9 cellular contexts compared by ENCODE assay signal in the genomic region with DNA sequence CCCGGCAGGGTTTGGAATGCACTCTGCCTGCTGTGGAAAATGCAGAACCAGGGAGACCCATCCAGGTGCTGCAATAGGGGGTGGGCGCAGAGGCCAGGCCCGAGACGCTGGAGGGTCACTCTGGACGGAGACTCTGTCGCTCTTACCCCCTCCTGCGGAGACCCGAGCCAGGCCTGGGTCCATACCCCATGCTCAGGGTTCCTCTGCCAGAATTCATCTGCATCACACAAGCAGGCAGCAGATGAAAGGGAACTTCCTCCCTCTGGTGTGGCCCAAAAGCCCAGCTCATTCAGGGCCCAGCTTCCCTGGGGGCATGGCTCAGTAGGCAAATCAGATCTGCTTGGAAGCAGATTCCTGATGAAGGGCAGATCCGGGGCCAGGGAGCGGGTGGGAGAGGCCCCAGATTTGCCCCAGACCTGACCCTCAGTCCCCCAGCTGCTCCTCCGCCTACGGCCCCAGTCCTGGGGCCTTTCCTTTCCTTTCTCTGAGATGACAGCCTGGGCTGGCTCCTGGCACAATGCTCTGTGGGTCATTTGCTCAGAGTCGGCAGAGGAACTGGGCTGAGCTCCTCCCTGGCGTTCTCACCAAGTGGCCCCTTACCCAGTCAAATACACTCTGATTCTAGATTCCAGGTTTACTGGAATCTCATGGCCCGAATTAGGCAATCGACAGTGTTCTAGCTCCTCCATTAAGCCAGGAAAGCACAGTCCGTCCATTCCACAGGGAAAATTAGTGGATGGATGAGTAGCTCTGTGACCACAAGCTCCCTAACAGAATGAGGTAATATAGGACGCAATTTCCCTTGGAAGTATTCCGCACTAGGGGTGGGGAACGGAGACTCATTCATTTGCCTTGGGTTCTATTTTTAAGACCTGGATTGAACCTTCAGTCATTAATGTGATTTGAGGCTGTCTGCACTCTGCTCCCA. TPM values are rescaled to one million over a fixed set of nuclear protein-coding genes. Genes with fewer than 3 reads are reported as not detected.
DNase-seq lines count a peak whose midpoint lies in the region; ATAC-seq lines count a peak whose summit lies in the region.
"Had no signal": no experiment of that assay in that cellular context is flagged by ENCODE, and none has a peak within 500 bp of the region (broad histone marks: within the 10 kb centered on the region; RNA-seq: fewer than 3 reads in every experiment).

No MANE protein-coding gene starts in this region.

- no peak overlapping the region for H2BK120ac ChIP-seq in mesenchymal stem cell (ENCODE audit: low read depth, low read length)

- WGBS in mesenchymal stem cell, result 87% methylated on average over 20 of the region's 20 CpGs

- H3K79me1 ChIP-seq in mesenchymal stem cell (replicated peaks; ENCODE audit: low read length, poor library complexity, severe bottlenecking), result no peaks in the 10 kb centered on the region

- no peak overlapping the region for H2AK5ac ChIP-seq in mesenchymal stem cell (ENCODE audit: low read length, severe bottlenecking)

- ATAC-seq in Right ventricle myocardium inferior (no peak), GM21360 (IDR thresholded peaks at IDR 0.05; ENCODE audit: unreplicated experiment) (no peak)

- no peak overlapping the region for H2AFZ ChIP-seq in mesenchymal stem cell (ENCODE audit: low read depth, low read length)

- H3K9me3 ChIP-seq in mesenchymal stem cell (ENCODE audit: control insufficient read depth, low read length), result no peaks in the 10 kb centered on the region

- peaks cover 0 to 20% of the 10 kb centered on the region in 2 experiments for H3K36me3 ChIP-seq in mesenchymal stem cell (ENCODE audit: control insufficient read depth in 1 of 2, insufficient read depth in 2 of 2, low read depth in 1 of 2, low read length in 2 of 2)

- H3K27ac ChIP-seq in mesenchymal stem cell (ENCODE audit: low read length, poor library complexity, severe bottlenecking), result no peak overlapping the region
- H3K27ac ChIP-seq: RWPE1 had no signal

- peak overlapping the region; percentile 73 for H3K9ac ChIP-seq in mesenchymal stem cell (ENCODE audit: low read length)

- intact Hi-C loops in Right ventricle myocardium inferior (cut with DNase I) (no loop called here), cardiac septum (cut with DNase I) (no loop called here)

- H3K4me2 ChIP-seq in mesenchymal stem cell (ENCODE audit: low read length, poor library complexity, severe bottlenecking), result no peak overlapping the region

- H3K4me3 ChIP-seq in mesenchymal stem cell (ENCODE audit: insufficient read depth in 1 of 2, low read depth in 1 of 2, low read length in 2 of 2), result peak overlapping the region in 1 of 2 experiments; percentile 36

- no peak overlapping the region for H4K91ac ChIP-seq in mesenchymal stem cell (ENCODE audit: low read length)

- H2BK15ac ChIP-seq in mesenchymal stem cell (ENCODE audit: low read depth, poor library complexity, severe bottlenecking), result no peak overlapping the region

- H3K4me1 ChIP-seq in mesenchymal stem cell (ENCODE audit: control insufficient read depth, insufficient read depth, low read depth, low read length), result peaks cover 44% of the 10 kb centered on the region

- H3K14ac ChIP-seq in mesenchymal stem cell (ENCODE audit: low read length in 2 of 2), result no peak overlapping the region

- no peak overlapping the region for H4K8ac ChIP-seq in mesenchymal stem cell (ENCODE audit: low read length)

- H3K23ac ChIP-seq in mesenchymal stem cell (ENCODE audit: low read length in 2 of 2), result no peak overlapping the region

- H2BK5ac ChIP-seq in mesenchymal stem cell (ENCODE audit: low read depth, low read length, poor library complexity, severe bottlenecking), result no peak overlapping the region

- H3K27me3 ChIP-seq in mesenchymal stem cell (ENCODE audit: control insufficient read depth in 1 of 2, insufficient read depth in 1 of 2, low read length in 2 of 2), result peaks cover 4 to 15% of the 10 kb centered on the region in 2 experiments

- H3K18ac ChIP-seq in mesenchymal stem cell (ENCODE audit: low read depth in 1 of 2, low read length in 2 of 2), result no peak overlapping the region

- no peak overlapping the region for H2BK12ac ChIP-seq in mesenchymal stem cell (ENCODE audit: low read length in 2 of 2)

- no peak overlapping the region for H3K4ac ChIP-seq in mesenchymal stem cell (ENCODE audit: low read depth in 1 of 2, low read length in 2 of 2)

- DNase-seq in Right ventricle myocardium inferior (ENCODE audit: missing footprints) (peak; percentile 61), cardiac septum (ENCODE audit: low spot score) (no peak), astrocyte of the hippocampus (ENCODE audit: low read depth, low spot score) (peak; percentile 90), mesenchymal stem cell (peak; percentile 35), kidney glomerular epithelial cell (lab: John Stamatoyannopoulos, UW) (no peak), NCI-H1436 treated with DMSO at 0.1 percent for 48 hours (lab: John Stamatoyannopoulos, UW) (no peak), NCI-H748 treated with DMSO at 0.1 percent for 48 hours (lab: John Stamatoyannopoulos, UW) (no peak)

RNA-seq across cellular contexts. Expression of gene RASD1, which starts 19.1 kb away (rescaled TPM):
- total RNA-seq in Right ventricle myocardium inferior, result 45.3 TPM
- 4.4 TPM for total RNA-seq in cardiac septum
- polyA plus RNA-seq in mesenchymal stem cell (2013, experiment 1 of 2), result 0.21 TPM
- 0.15 TPM for polyA plus RNA-seq in mesenchymal stem cell (2013, experiment 2 of 2)

RNA-seq across cellular contexts. Expression of gene MED9, which starts 38.5 kb away (rescaled TPM):
- total RNA-seq in Right ventricle myocardium inferior (40.4 TPM), cardiac septum (30.5 TPM)
- polyA plus RNA-seq in mesenchymal stem cell (2013, experiment 1 of 2), result 6.1 TPM
- 6.3 TPM for polyA plus RNA-seq in mesenchymal stem cell (2013, experiment 2 of 2)

Comparison
In these comparisons a context has a peak if more than half of its experiments do, and no peak if none do; other contexts are left out.
1. DNase-seq: peak in Right ventricle myocardium inferior (single experiment), astrocyte of the hippocampus (single experiment) and mesenchymal stem cell (single experiment); none in cardiac septum (single experiment), kidney glomerular epithelial cell (single experiment), NCI-H1436 treated with DMSO at 0.1 percent for 48 hours (single experiment) and NCI-H748 treated with DMSO at 0.1 percent for 48 hours (single experiment).